ENCODE assay signal across 7 cellular contexts in the genomic region with DNA sequence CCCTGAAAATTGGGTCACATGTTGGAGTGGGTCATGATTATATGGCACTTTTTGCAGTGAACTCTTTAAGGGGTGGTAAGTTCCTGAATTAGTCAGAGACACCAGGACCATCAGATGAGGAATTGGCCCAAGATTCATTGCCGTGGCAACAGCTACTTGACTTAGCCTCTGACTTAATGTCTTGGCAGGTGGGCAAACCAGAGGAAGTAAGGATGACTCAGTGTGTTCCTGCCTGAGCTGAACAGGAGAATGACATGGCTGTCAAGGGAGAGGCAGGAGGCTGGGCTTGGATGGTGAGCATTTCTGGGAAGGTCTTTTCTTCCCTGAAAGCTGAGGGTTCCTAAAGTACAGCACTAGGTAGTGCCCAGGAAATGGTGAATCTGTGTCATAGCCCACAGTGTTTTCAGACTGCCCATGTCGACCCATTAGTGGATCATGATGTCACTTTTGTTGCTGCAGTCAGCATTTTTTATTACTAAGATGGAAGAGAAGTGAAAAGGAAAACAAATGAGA.
DNase-seq lines count a peak whose midpoint lies in the region; ATAC-seq and TF ChIP-seq lines count a peak whose summit lies in the region.

No MANE protein-coding gene starts in this region.

- H4K5ac ChIP-seq in mesendoderm (ENCODE audit: low read length) = no peak overlapping the region

- no peaks in the 10 kb centered on the region for H3K79me2 ChIP-seq in mesendoderm (ENCODE audit: control insufficient read depth, insufficient read depth, low read length)

- H3K9me3 ChIP-seq in body of pancreas = no peaks in the 10 kb centered on the region

- ATAC-seq in GM18520 (IDR thresholded peaks at IDR 0.05; ENCODE audit: unreplicated experiment) (peak; percentile 61), body of pancreas (peak; percentile 48)

- no peak overlapping the region for H3K4ac ChIP-seq in mesendoderm (ENCODE audit: low read depth, low read length)

- H2BK5ac ChIP-seq in mesendoderm (ENCODE audit: low read length) = no peak overlapping the region

- H2AK5ac ChIP-seq in mesendoderm (ENCODE audit: low read length) = no peak overlapping the region

- DNase-seq in NCI-H2029 treated with DMSO at 0.1 percent for 48 hours (lab: John Stamatoyannopoulos, UW) = peak; percentile 31
- DNase-seq in body of pancreas = peak in 3 of 4 donors; percentile 14 to 51 (median 22)
- peak; percentile 94 for DNase-seq in mesendoderm
- DNase-seq in mucosa of gallbladder (ENCODE audit: low spot score) = no peak
- no peak for DNase-seq in NCI-H526 treated with DMSO at 0.1 percent for 48 hours (lab: John Stamatoyannopoulos, UW)
- DNase-seq in posterior vena cava (ENCODE audit: low spot score) = no peak

- no peak for TF ChIP-seq CTCF in body of pancreas (IDR thresholded peaks at IDR 0.05)

- no peak overlapping the region for H3K4me3 ChIP-seq in body of pancreas
- H3K4me3 ChIP-seq in mesendoderm (ENCODE audit: low read length) = no peak overlapping the region

- no peak overlapping the region for H2BK15ac ChIP-seq in mesendoderm (replicated peaks; ENCODE audit: low read depth)

- 44 to 73% methylated on average over 1 to 2 of the region's 2 CpGs for WGBS in body of pancreas, 2 donors
- no CpG with 5 or more reads among the region's 2 CpGs for WGBS in mesendoderm (ENCODE audit: extremely low coverage, insufficient coverage, low lambda C conversion rate)

- no peak overlapping the region for H4K8ac ChIP-seq in mesendoderm (ENCODE audit: low read depth, low read length)

- no peak for TF ChIP-seq POLR2A in body of pancreas (IDR thresholded peaks at IDR 0.05)

- no peak overlapping the region for H3K18ac ChIP-seq in mesendoderm (ENCODE audit: low read length)

- no peaks in the 10 kb centered on the region for H3K36me3 ChIP-seq in body of pancreas (replicated peaks in 1 of 2; ENCODE audit: insufficient read depth in 1 of 2, low read depth in 2 of 2)
- no peaks in the 10 kb centered on the region for H3K36me3 ChIP-seq in mesendoderm (ENCODE audit: control insufficient read depth, insufficient read depth, low read length)

- no peaks in the 10 kb centered on the region for H3K79me1 ChIP-seq in mesendoderm (ENCODE audit: low read length)

- H3K4me1 ChIP-seq in body of pancreas (no peaks in the 10 kb centered on the region), mesendoderm (ENCODE audit: control insufficient read depth, low read depth, low read length) (no peaks in the 10 kb centered on the region)

- no peaks in the 10 kb centered on the region for H3K27me3 ChIP-seq in body of pancreas
- H3K27me3 ChIP-seq in mesendoderm (ENCODE audit: insufficient read depth, low read length, poor library complexity) = no peaks in the 10 kb centered on the region

- H3K9ac ChIP-seq in mesendoderm (ENCODE audit: low read length) = no peak overlapping the region

- H3K23ac ChIP-seq in mesendoderm (ENCODE audit: low read length) = no peak overlapping the region

- H3K27ac ChIP-seq in body of pancreas = no peak overlapping the region
- H3K27ac ChIP-seq in mesendoderm (ENCODE audit: low read depth, low read length) = no peak overlapping the region

- no peak overlapping the region for H3K4me2 ChIP-seq in mesendoderm (ENCODE audit: low read length)

- intact Hi-C loops in body of pancreas (cut with DNase I) (no loop called here), posterior vena cava (cut with DNase I) (no loop called here)

- no peak overlapping the region for H3K56ac ChIP-seq in mesendoderm (ENCODE audit: low read length)

- H2BK120ac ChIP-seq in mesendoderm (ENCODE audit: low read depth, low read length) = no peak overlapping the region

Comparison
In these comparisons a context has a peak if more than half of its experiments do, and no peak if none do; other contexts are left out.
1. DNase-seq: peak in NCI-H2029 treated with DMSO at 0.1 percent for 48 hours (single experiment), body of pancreas (3 of 4) and mesendoderm (single experiment); none in mucosa of gallbladder (single experiment), NCI-H526 treated with DMSO at 0.1 percent for 48 hours (single experiment) and posterior vena cava (single experiment).